In the genomic region with DNA sequence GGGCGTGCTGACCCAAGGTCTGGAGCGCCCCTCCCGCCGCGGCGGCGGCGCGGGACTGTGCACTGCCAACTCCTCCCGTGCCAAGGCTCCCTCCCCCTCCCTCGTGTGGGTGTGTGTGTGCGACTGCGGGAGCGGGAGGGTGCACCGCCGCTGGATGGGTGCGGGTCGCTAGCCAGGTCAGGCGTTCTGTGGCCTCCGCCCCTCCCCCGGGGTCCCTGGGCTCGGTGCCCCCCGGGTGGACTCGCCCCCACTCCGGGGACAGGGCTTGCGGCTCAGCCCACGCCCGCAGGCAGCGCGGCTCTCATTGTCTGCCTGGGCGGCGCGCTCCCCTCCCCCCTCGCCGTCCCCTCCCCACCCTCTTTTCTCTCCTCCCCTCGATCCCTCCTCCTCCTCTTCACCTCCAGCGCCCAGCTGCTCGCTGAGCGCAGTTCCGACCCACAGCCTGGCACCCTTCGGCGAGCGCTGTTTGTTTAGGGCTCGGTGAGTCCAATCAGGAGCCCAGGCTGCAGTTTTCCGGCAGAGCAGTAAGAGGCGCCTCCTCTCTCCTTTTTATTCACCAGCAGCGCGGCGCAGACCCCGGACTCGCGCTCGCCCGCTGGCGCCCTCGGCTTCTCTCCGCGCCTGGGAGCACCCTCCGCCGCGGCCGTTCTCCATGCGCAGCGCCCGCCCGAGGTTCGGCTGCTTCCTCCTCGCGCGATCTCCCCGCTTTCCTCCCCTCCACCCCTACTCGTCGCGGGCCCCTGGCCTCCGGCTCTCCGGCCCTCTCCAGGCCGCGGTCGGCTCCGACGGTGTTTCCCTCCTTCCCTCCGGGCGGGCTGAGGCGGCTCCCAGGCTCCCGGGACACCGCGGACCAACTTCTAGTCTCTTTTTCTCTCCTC, we compare ENCODE assay signal across 8 cellular contexts. TPM values are rescaled to one million over a fixed set of nuclear protein-coding genes. Genes with fewer than 3 reads are reported as not detected.
DNase-seq lines count a peak whose midpoint lies in the region; ATAC-seq, FAIRE-seq and TF ChIP-seq lines count a peak whose summit lies in the region.

Gene GATA6 (plus strand): TSS at position 579 of the 878 bp plus-strand sequence. CDS start 1,556 bp downstream, outside the sequence.

- peak; percentile 48 for ATAC-seq in HG03342 (IDR thresholded peaks at IDR 0.05; ENCODE audit: unreplicated experiment)
- ATAC-seq in Right ventricle myocardium superior (ENCODE audit: poor library complexity) = peak; percentile 74
- ATAC-seq in pancreas = peak; percentile 61 to 74 (median 70)
- ATAC-seq in GM18873 (IDR thresholded peaks at IDR 0.05; ENCODE audit: low FRiP score, unreplicated experiment) = no peak
- ATAC-seq in HG02970 (IDR thresholded peaks at IDR 0.05; ENCODE audit: low FRiP score, unreplicated experiment) = no peak

- H3K4me3 Mint-ChIP-seq in activated naive CD8-positive, alpha-beta T cell = peak within 1 kb of the TSS; percentile 86

- peaks cover 0 to 11% (median 0%) of the 10 kb centered on the region in 3 donors for H3K36me3 ChIP-seq in pancreas

- H3K27me3 ChIP-seq in pancreas = no peaks in the 10 kb centered on the region

- H3K9me3 ChIP-seq in pancreas = no peaks in the 10 kb centered on the region

- peak in 1 of 4 donors; percentile 6 for TF ChIP-seq CTCF in pancreas (IDR thresholded peaks at IDR 0.05)

- no peaks in the 10 kb centered on the region for H3K4me1 ChIP-seq in pancreas

- peak within 1 kb of the TSS; percentile 69 to 90 (median 80) for H3K4me3 ChIP-seq in pancreas

- 0 to 1% methylated on average over 55 to 87 of the region's 87 CpGs for WGBS in pancreas, 2 donors

- no peak within 1 kb of the TSS for H3K27ac Mint-ChIP-seq in activated naive CD8-positive, alpha-beta T cell

- H3K9me3 Mint-ChIP-seq in activated naive CD8-positive, alpha-beta T cell (ENCODE audit: low read depth) = no peaks in the 10 kb centered on the region

- DNase-seq in ELF-1 (ENCODE audit: low read depth, low spot score) (peak; percentile 91), NOMO-1 (lab: John Stamatoyannopoulos, UW; ENCODE audit: unreplicated experiment in 2 of 2) (peak; percentile 65 to 72), Right ventricle myocardium superior (peak; percentile 95), pancreas (peak; percentile 92 to 98 (median 97))

- no peaks in the 10 kb centered on the region for H3K36me3 Mint-ChIP-seq in activated naive CD8-positive, alpha-beta T cell

- FAIRE-seq in pancreas (lab: Jason Lieb, UNC) = no peak

- H3K27me3 Mint-ChIP-seq in activated naive CD8-positive, alpha-beta T cell = peaks cover 38% of the 10 kb centered on the region

- intact Hi-C loops in Right ventricle myocardium superior (cut with DNase I) = loop anchor here (2.0 to 10.0 kb wide), 4 partner anchors 172 to 392 kb away; no protein-coding TSS in a partner anchor
- intact Hi-C loops in pancreas (cut with DNase I) = loop anchor here in 2 of 3 donors (5.0 to 10.0 kb wide), 4 partner anchors 64 to 164 kb away; no protein-coding TSS in a partner anchor

- H3K27ac ChIP-seq in pancreas = peak within 1 kb of the TSS; percentile 87 to 99 (median 96)

- peaks cover 27% of the 10 kb centered on the region for H3K4me1 Mint-ChIP-seq in activated naive CD8-positive, alpha-beta T cell (ENCODE audit: low read depth)

RNA-seq across cellular contexts. Expression of gene GATA6, which starts in this region (rescaled TPM):
- 56.0 TPM for total RNA-seq in Right ventricle myocardium superior
- total RNA-seq in pancreas = 10 to 100 TPM; 18.8 to 36.4 (median 24.9) TPM
- polyA plus RNA-seq in pancreas = 10 to 100 TPM; 15.4 to 20.1 TPM

Comparison
In these comparisons a context has a peak if more than half of its experiments do, and no peak if none do; other contexts are left out.
1. ATAC-seq: peak in HG03342 (single experiment), Right ventricle myocardium superior (single experiment) and pancreas (4 of 4); none in GM18873 (single experiment) and HG02970 (single experiment).
2. Peak in every context shown above with its lines, with median percentiles within 50 percentile points of each other: DNase-seq.